Comparison of ENCODE assay signal across 28 cellular contexts in genomic region chr3:155670320-155670719, GRCh38.
"Had no signal": no experiment of that assay in that cellular context is flagged by ENCODE, and none has a peak within 500 bp of the region (broad histone marks: within the 10 kb centered on the region; RNA-seq: fewer than 3 reads in every experiment).

No MANE protein-coding gene starts in this region.

- H3K9me3 ChIP-seq: left lung, lower lobe of right lung, pancreas, psoas muscle, right atrium auricular region, tibial nerve, uterus had no signal

- ATAC-seq: left colon; left lung; lower lobe of right lung; natural killer cell; pancreas; psoas muscle; sciatic nerve; stimulated activated naive B cell treated with anti-CD40 and anti-IgM and Interleukin-4, amounts not matched to agents 10 μg/mL and 1 μg/mL and 100 μg/mL, for 72 hours; stimulated activated naive CD8-positive, alpha-beta T cell treated with anti-CD3 and anti-CD28 coated beads, Interleukin-15, Interleukin-2, amounts not matched to agents 100 U/mL and 50 U/mL, for 24 hours had no signal

- H3K27me3 ChIP-seq: left lung, pancreas, right atrium auricular region, tibial nerve, uterus had no signal

- H3K4me3 ChIP-seq: left lung, lower lobe of right lung, pancreas, psoas muscle, right atrium auricular region, skin epidermis, tibial nerve, uterus had no signal

- H3K27me3 Mint-ChIP-seq: naive B cell; stimulated activated naive B cell treated with anti-CD40 and anti-IgM and Interleukin-4, amounts not matched to agents 10 μg/mL and 1 μg/mL and 100 μg/mL, for 72 hours had no signal

- FAIRE-seq: islet of Langerhans, kidney, pancreas had no signal

- H3K36me3 Mint-ChIP-seq: immature natural killer cell; mesothelial cell of epicardium; naive B cell; natural killer cell; stimulated activated naive B cell treated with anti-CD40 and anti-IgM and Interleukin-4, amounts not matched to agents 10 μg/mL and 1 μg/mL and 100 μg/mL, for 72 hours; type B pancreatic cell had no signal

- H3K27ac Mint-ChIP-seq: immature natural killer cell; mesothelial cell of epicardium; naive B cell; natural killer cell; stimulated activated naive B cell treated with anti-CD40 and anti-IgM and Interleukin-4, amounts not matched to agents 10 μg/mL and 1 μg/mL and 100 μg/mL, for 72 hours; type B pancreatic cell had no signal

- H3K9me3 Mint-ChIP-seq: immature natural killer cell; mesothelial cell of epicardium; naive B cell; natural killer cell; neural crest cell; stimulated activated naive B cell treated with anti-CD40 and anti-IgM and Interleukin-4, amounts not matched to agents 10 μg/mL and 1 μg/mL and 100 μg/mL, for 72 hours; type B pancreatic cell had no signal

- H3K4me3 Mint-ChIP-seq: immature natural killer cell; mesothelial cell of epicardium; naive B cell; natural killer cell; neural crest cell; stimulated activated naive B cell treated with anti-CD40 and anti-IgM and Interleukin-4, amounts not matched to agents 10 μg/mL and 1 μg/mL and 100 μg/mL, for 72 hours; type B pancreatic cell had no signal

- DNase-seq: hypothalamus; immature natural killer cell; kidney; left colon; left lung; lower lobe of right lung; mammary epithelial cell; mesenchymal stem cell; naive B cell; natural killer cell; nucleus accumbens; pancreas; psoas muscle; stimulated activated CD4-positive, alpha-beta T cell treated with anti-CD3 and anti-CD28 coated beads, Interleukin-12 subunit alpha, Interleukin-12 subunit beta, amount 100 ng/mL, for 4 hours; stimulated activated CD4-positive, alpha-beta T cell treated with anti-CD3 and anti-CD28 coated beads, Interleukin-15, amount 100 ng/mL, for 24 hours; stimulated activated CD4-positive, alpha-beta T cell treated with anti-CD3 and anti-CD28 coated beads, Interleukin-2, amount 100 ng/mL, for 24 hours; stimulated activated CD4-positive, alpha-beta T cell treated with anti-CD3 and anti-CD28 coated beads, Interleukin-4, amount 100 ng/mL, for 1 hour; stimulated activated naive B cell treated with anti-CD40 and anti-IgM and Interleukin-4, amounts not matched to agents 10 μg/mL and 1 μg/mL and 100 μg/mL, for 72 hours; stimulated activated naive CD8-positive, alpha-beta T cell treated with anti-CD3 and anti-CD28 coated beads, Interleukin-15, Interleukin-2, amounts not matched to agents 100 U/mL and 50 U/mL, for 24 hours; uterus had no signal

- H3K4me1 ChIP-seq: left lung, psoas muscle, right atrium auricular region, uterus had no signal

- H3K27ac ChIP-seq: left lung, lower lobe of right lung, pancreas, psoas muscle, right atrium auricular region, skin epidermis, tibial nerve, uterus had no signal

- H3K4me1 Mint-ChIP-seq: immature natural killer cell; naive B cell; natural killer cell; stimulated activated naive B cell treated with anti-CD40 and anti-IgM and Interleukin-4, amounts not matched to agents 10 μg/mL and 1 μg/mL and 100 μg/mL, for 72 hours had no signal

- H3K36me3 ChIP-seq: left lung, lower lobe of right lung, pancreas, right atrium auricular region, tibial nerve, uterus had no signal
